Comparison of ENCODE assay signal across 24 cellular contexts in genomic region chr1:226085675-226086074, GRCh38. TPM values are rescaled to one million over a fixed set of nuclear protein-coding genes. Genes with fewer than 3 reads are reported as not detected.
DNase-seq lines count a peak whose midpoint lies in the region; ATAC-seq and TF ChIP-seq lines count a peak whose summit lies in the region.
"Had no signal": no experiment of that assay in that cellular context is flagged by ENCODE, and none has a peak within 500 bp of the region (broad histone marks: within the 10 kb centered on the region; RNA-seq: fewer than 3 reads in every experiment).

No MANE protein-coding gene starts in this region.

- POLR2A ChIA-PET in CD4-positive, alpha-beta T cell (lab: Charles Lee), result no interaction called here
- POLR2A ChIA-PET in activated B cell treated with CpG ODN at 0.5 μM for 24 hours (lab: Charles Lee), result interaction anchor here (3.4 kb wide), 2 partner anchors 24 to 35 kb away, joined by 18 to 57 read pairs; no protein-coding TSS in a partner anchor

- no peaks in the 10 kb centered on the region for H3K9me3 ChIP-seq in CD4-positive, alpha-beta T cell (ENCODE audit: control insufficient read depth, low read length)
- H3K9me3 ChIP-seq in neural progenitor cell (ENCODE audit: low read depth), result no peaks in the 10 kb centered on the region
- H3K9me3 ChIP-seq: A549, BE2C had no signal

- CTCF ChIA-PET in CD4-positive, alpha-beta T cell (lab: Charles Lee), result interaction anchor here (1.5 kb wide), 1 partner anchor 21 kb away, joined by 3 read pairs; no protein-coding TSS in a partner anchor
- CTCF ChIA-PET in activated B cell treated with CpG ODN at 0.5 μM for 24 hours (lab: Charles Lee), result no interaction called here

- no peak overlapping the region for H3K4me3 ChIP-seq in neural progenitor cell
- H3K4me3 ChIP-seq: A549 had no signal

- no peaks in the 10 kb centered on the region for H3K27me3 Mint-ChIP-seq in CD4-positive, alpha-beta T cell
- H3K27me3 Mint-ChIP-seq in activated B cell treated with CpG ODN at 0.5 μM for 24 hours, result no peaks in the 10 kb centered on the region
- H3K27me3 Mint-ChIP-seq in neural progenitor cell (ENCODE audit: insufficient read depth, low read depth), result peaks cover 6% of the 10 kb centered on the region
- H3K27me3 Mint-ChIP-seq in immature natural killer cell (ENCODE audit: low read depth in 3 of 3), result peaks cover 0 to 4% (median 3%) of the 10 kb centered on the region in 3 donors

- no peak for TF ChIP-seq CTCF in CD4-positive, alpha-beta T cell (IDR thresholded peaks at IDR 0.05)
- TF ChIP-seq CTCF in GM13977 (IDR thresholded peaks at IDR 0.05; ENCODE audit: extremely low read depth, insufficient read depth, missing control alignments) (no peak), activated B cell treated with CpG ODN at 0.5 μM for 24 hours (IDR thresholded peaks at IDR 0.05) (no peak), neural progenitor cell (IDR thresholded peaks at IDR 0.05) (no peak)

- H3K4me3 Mint-ChIP-seq in CD4-positive, alpha-beta T cell, result peak overlapping the region; percentile 45
- H3K4me3 Mint-ChIP-seq in activated B cell treated with CpG ODN at 0.5 μM for 24 hours (no peak overlapping the region), neural progenitor cell (peak overlapping the region; percentile 52), immature natural killer cell (no peak overlapping the region)

- no peak overlapping the region for H3K9ac ChIP-seq in neural progenitor cell

- intact Hi-C loops in CD4-positive, alpha-beta T cell (cut with DNase I, micrococcal nuclease), result no loop called here
- intact Hi-C loops in activated B cell treated with CpG ODN at 0.5 μM for 24 hours (cut with micrococcal nuclease) (no loop called here), sciatic nerve (cut with DNase I) (no loop called here)

- no peaks in the 10 kb centered on the region for H4K20me1 ChIP-seq in neural progenitor cell (ENCODE audit: low read depth)

- H3K27ac Mint-ChIP-seq in CD4-positive, alpha-beta T cell, result no peak overlapping the region
- peak overlapping the region; percentile 4 for H3K27ac Mint-ChIP-seq in activated B cell treated with CpG ODN at 0.5 μM for 24 hours
- no peak overlapping the region for H3K27ac Mint-ChIP-seq in neural progenitor cell
- H3K27ac Mint-ChIP-seq in immature natural killer cell, result no peak overlapping the region

- no peak for ATAC-seq in CD4-positive, alpha-beta T cell (ENCODE audit: poor library complexity)
- ATAC-seq in activated B cell treated with CpG ODN at 0.5 μM for 24 hours (ENCODE audit: low read depth) (no peak), sciatic nerve (no peak)
- ATAC-seq: A549, SK-N-SH treated with all-trans-retinoic acid at 6 μM for 48 hours had no signal

- H3K4me1 ChIP-seq in neural progenitor cell, result peaks cover 5% of the 10 kb centered on the region
- H3K4me1 ChIP-seq: BE2C had no signal

- no peaks in the 10 kb centered on the region for H3K36me3 ChIP-seq in neural progenitor cell
- H3K36me3 ChIP-seq: BE2C had no signal

- in situ Hi-C loops in GM13977 (cut with MboI; ENCODE audit: low pct_unique_long_range_greater_than_20kb, low sequenced_read_pairs, unreplicated experiment), result no loop called here
- in situ Hi-C loops in G401 (cut with HindIII; ENCODE audit: low sequenced_read_pairs), result no loop called here

- H3K27ac ChIP-seq in CD4-positive, alpha-beta T cell (ENCODE audit: low read depth, low read length), result no peak overlapping the region
- H3K27ac ChIP-seq in neural progenitor cell, result no peak overlapping the region
- H3K27ac ChIP-seq: A549, RWPE1 had no signal

- no peaks in the 10 kb centered on the region for H3K9me3 Mint-ChIP-seq in CD4-positive, alpha-beta T cell
- H3K9me3 Mint-ChIP-seq in activated B cell treated with CpG ODN at 0.5 μM for 24 hours (no peaks in the 10 kb centered on the region), neural progenitor cell (no peaks in the 10 kb centered on the region), immature natural killer cell (no peaks in the 10 kb centered on the region)

- peaks cover 10% of the 10 kb centered on the region for H3F3A ChIP-seq in neural progenitor cell (ENCODE audit: low read depth)

- peaks cover 10% of the 10 kb centered on the region for H3K4me1 Mint-ChIP-seq in CD4-positive, alpha-beta T cell (ENCODE audit: low read depth)
- peaks cover 25% of the 10 kb centered on the region for H3K4me1 Mint-ChIP-seq in activated B cell treated with CpG ODN at 0.5 μM for 24 hours
- H3K4me1 Mint-ChIP-seq in neural progenitor cell, result peaks cover 6% of the 10 kb centered on the region
- H3K4me1 Mint-ChIP-seq in immature natural killer cell, result peaks cover 7 to 9% of the 10 kb centered on the region in 2 donors

- no peaks in the 10 kb centered on the region for H3K27me3 ChIP-seq in CD4-positive, alpha-beta T cell (ENCODE audit: control insufficient read depth, insufficient read depth, low read length)
- peaks cover 40% of the 10 kb centered on the region for H3K27me3 ChIP-seq in neural progenitor cell
- H3K27me3 ChIP-seq: BE2C had no signal

- no peaks in the 10 kb centered on the region for H3K79me2 ChIP-seq in neural progenitor cell (ENCODE audit: low read depth)

- DNase-seq in CD4-positive, alpha-beta T cell, result peak in 1 of 10 experiments; percentile 24
- DNase-seq in GM13977 (ENCODE audit: low spot score) (peak; percentile 24), activated B cell treated with CpG ODN at 0.5 μM for 24 hours (no peak), neural progenitor cell (ENCODE audit: low spot score) (no peak), sciatic nerve (ENCODE audit: low spot score) (no peak), immature natural killer cell (no peak), G401 (ENCODE audit: low spot score) (no peak), mucosa of gallbladder (ENCODE audit: low spot score) (no peak)
- DNase-seq: BE2C, COR-L47, DMS79, GOT3, HCEC 1CT, IMR-90, Karpas-422, NCI-H1048, NCI-H1417 treated with DMSO at 0.1 percent for 48 hours, NCI-H187, NCI-H446, NCI-H526, SHP77 treated with DMSO at 0.1 percent for 48 hours had no signal

- no peak overlapping the region for H3K4me2 ChIP-seq in neural progenitor cell
- H3K4me2 ChIP-seq: A549 had no signal

- no peak overlapping the region for H2AFZ ChIP-seq in neural progenitor cell (replicated peaks)

- H3K36me3 Mint-ChIP-seq in CD4-positive, alpha-beta T cell (ENCODE audit: low read depth), result no peaks in the 10 kb centered on the region
- peaks cover 1% of the 10 kb centered on the region for H3K36me3 Mint-ChIP-seq in activated B cell treated with CpG ODN at 0.5 μM for 24 hours (ENCODE audit: low read depth)
- no peaks in the 10 kb centered on the region for H3K36me3 Mint-ChIP-seq in neural progenitor cell
- no peaks in the 10 kb centered on the region for H3K36me3 Mint-ChIP-seq in immature natural killer cell

RNA-seq across cellular contexts. Expression of gene H3-3A, which starts 23.2 kb away (rescaled TPM):
- total RNA-seq in CD4-positive, alpha-beta T cell, result 100 to 1,000 TPM; 372 to 380 TPM
- total RNA-seq in activated B cell treated with CpG ODN at 0.5 μM for 24 hours (600 and 642 TPM in 2 replicates), neural progenitor cell (ENCODE audit: low replicate concordance) (1,442 and 1,689 TPM in 2 replicates), sciatic nerve (314 TPM), mucosa of gallbladder (492 TPM)
- polyA plus RNA-seq in immature natural killer cell, result 1,000 to 10,000 TPM in 1 of 3 donors, 100 to 1,000 TPM in 2; 850 to 1,086 (median 967) TPM
- total RNA-seq in G401 (2014; rRNA removed; shearing (Covaris generic)), result 250 and 310 TPM in 2 replicates

Comparison
In these comparisons a context has a peak if more than half of its experiments do, and no peak if none do; other contexts are left out.
1. H3K4me3 Mint-ChIP-seq: peak in CD4-positive, alpha-beta T cell (single experiment) and neural progenitor cell (single experiment); none in activated B cell treated with CpG ODN at 0.5 μM for 24 hours (single experiment) and immature natural killer cell (0 of 5).